In genomic region chr10:105026566-105026965, GRCh38 we compare ENCODE assay signal across 29 cellular contexts.
DNase-seq lines count a peak whose midpoint lies in the region; ATAC-seq, FAIRE-seq and TF ChIP-seq lines count a peak whose summit lies in the region.
"Had no signal": no experiment of that assay in that cellular context is flagged by ENCODE, and none has a peak within 500 bp of the region (broad histone marks: within the 10 kb centered on the region; RNA-seq: fewer than 3 reads in every experiment).

No MANE protein-coding gene starts in this region.

- WGBS in HepG2 (ENCODE audit: low lambda C conversion rate) = 30% methylated on average over 5 of the region's 5 CpGs
- 67% methylated on average over 5 of the region's 5 CpGs for WGBS in right lobe of liver (ENCODE audit: insufficient coverage, low coverage, low lambda C conversion rate, missing lambda C conversion rate)

- no peaks in the 10 kb centered on the region; the same call in 1 of the 2 replicates for H4K20me1 ChIP-seq in HepG2 (ENCODE audit: insufficient read depth, low read length)
- H4K20me1 ChIP-seq: BLaER1; BLaER1 treated with 17β-estradiol and CSF1 and Interleukin-3, amounts not matched to agents 10 nM and 100 nM had no signal

- no peak for TF ChIP-seq POLR2A in HepG2 (IDR thresholded peaks at IDR 0.05; ENCODE audit: insufficient read depth in 1 of 2, low read depth in 2 of 2, low read length in 2 of 2)
- TF ChIP-seq POLR2A in right lobe of liver (IDR thresholded peaks at IDR 0.05) = no peak

- H3K36me3 ChIP-seq in HepG2 (replicated peaks in 1 of 2; ENCODE audit: control insufficient read depth in 1 of 2, insufficient read depth in 2 of 2, low read length in 2 of 2) (no peaks in the 10 kb centered on the region), right lobe of liver (no peaks in the 10 kb centered on the region)
- H3K36me3 ChIP-seq: BE2C; BLaER1; BLaER1 treated with 17β-estradiol and CSF1 and Interleukin-3, amounts not matched to agents 10 nM and 100 nM had no signal

- in situ Hi-C loops in HepG2 (cut with HindIII; ENCODE audit: extremely low pct_ligation_motif_present, low pct_unique_long_range_greater_than_20kb) = no loop called here

- H3K4me2 ChIP-seq in HepG2 (ENCODE audit: low read depth, low read length) = no peak overlapping the region
- H3K4me2 ChIP-seq: A549; BLaER1; BLaER1 treated with 17β-estradiol and CSF1 and Interleukin-3, amounts not matched to agents 10 nM and 100 nM had no signal

- ATAC-seq in HepG2 (no peak), right lobe of liver (no peak)
- ATAC-seq: A549; CD8-positive, alpha-beta T cell had no signal

- DNase-seq in HepG2 (ENCODE audit: low spot score) = no peak
- no peak for DNase-seq in right lobe of liver
- DNase-seq: 8988T; ACHN; AML-193; BE2C; C1 segment of cervical spinal cord; Caco-2; Calu3; CD4-positive, alpha-beta memory T cell; CD4-positive, alpha-beta T cell; CD4-positive, CD25-positive, alpha-beta regulatory T cell; CD8-positive, alpha-beta memory T cell; CD8-positive, alpha-beta T cell; COR-L47; DMS 273 treated with DMSO at 0.1 percent for 48 hours; DMS153; DMS53; DMS79; DMS79 treated with DMSO at 0.1 percent for 48 hours; DND-41; EL had no signal

- no peaks in the 10 kb centered on the region for H3K9me3 ChIP-seq in HepG2 (ENCODE audit: low read length)
- H3K9me3 ChIP-seq in right lobe of liver = no peaks in the 10 kb centered on the region
- H3K9me3 ChIP-seq: A549; BE2C; BLaER1; BLaER1 treated with 17β-estradiol and CSF1 and Interleukin-3, amounts not matched to agents 10 nM and 100 nM; Caco-2 had no signal

- H3K4me1 ChIP-seq in HepG2 (ENCODE audit: insufficient read depth, low read length) (no peaks in the 10 kb centered on the region), right lobe of liver (no peaks in the 10 kb centered on the region)
- H3K4me1 ChIP-seq: A549, BE2C, Caco-2 had no signal

- H3K27me3 ChIP-seq in HepG2 (ENCODE audit: control insufficient read depth in 1 of 2, insufficient read depth in 2 of 2, low read length in 2 of 2) = no peaks in the 10 kb centered on the region
- no peaks in the 10 kb centered on the region for H3K27me3 ChIP-seq in right lobe of liver
- H3K27me3 ChIP-seq: BE2C; BLaER1; BLaER1 treated with 17β-estradiol and CSF1 and Interleukin-3, amounts not matched to agents 10 nM and 100 nM had no signal

- H3K4me3 ChIP-seq in HepG2 (replicated peaks in 1 of 3; ENCODE audit: insufficient read depth in 1 of 3, low read depth in 2 of 3, low read length in 3 of 3) = no peak overlapping the region
- no peak overlapping the region for H3K4me3 ChIP-seq in right lobe of liver
- H3K4me3 ChIP-seq: A549; BLaER1; BLaER1 treated with 17β-estradiol and CSF1 and Interleukin-3, amounts not matched to agents 10 nM and 100 nM had no signal

- intact Hi-C loops in HepG2 (cut with micrococcal nuclease; ENCODE audit: unreplicated experiment) (no loop called here), right lobe of liver (cut with DNase I) (no loop called here)

- no peak overlapping the region for H3K9ac ChIP-seq in HepG2 (ENCODE audit: insufficient read depth, low read depth, low read length)
- H3K9ac ChIP-seq: BLaER1; BLaER1 treated with 17β-estradiol and CSF1 and Interleukin-3, amounts not matched to agents 10 nM and 100 nM had no signal

- FAIRE-seq in HepG2 (lab: Jason Lieb, UNC) = no peak
- FAIRE-seq: A204.1, A549, D721Med had no signal

- H2AFZ ChIP-seq in HepG2 (ENCODE audit: low read length) = no peak overlapping the region

- TF ChIP-seq CTCF in HepG2 (CRISPR knock-in tag; IDR thresholded peaks at IDR 0.05) (no peak), right lobe of liver (IDR thresholded peaks at IDR 0.05) (no peak)

- POLR2A ChIA-PET in HepG2 (lab: Yijun Ruan, JAX) = no interaction called here

- no TSS peak for BruUV-seq in HepG2 (replicated peaks; lab: Mats Ljungman, UMichigan)

- no peak for TF ChIP-seq EP300 in HepG2 (IDR thresholded peaks at IDR 0.05; ENCODE audit: low read depth in 2 of 2, low read length in 2 of 2)
- no peak for TF ChIP-seq EP300 in HepG2 (CRISPR knock-in tag; IDR thresholded peaks at IDR 0.05; ENCODE audit: borderline replicate concordance)

- no peak for TF ChIP-seq RAD21 in HepG2 (CRISPR knock-in tag; IDR thresholded peaks at IDR 0.05)

- H3K79me2 ChIP-seq in HepG2 (ENCODE audit: insufficient read depth, low read length) = no peaks in the 10 kb centered on the region

- CTCF ChIA-PET in HepG2 (lab: Yijun Ruan, JAX; ENCODE audit: low intra/inter-chr PET ratio, low total read pairs) = no interaction called here

- no peak overlapping the region for H3K27ac ChIP-seq in HepG2 (ENCODE audit: extremely low read length, insufficient read depth, low read length)
- no peak overlapping the region for H3K27ac ChIP-seq in right lobe of liver
- H3K27ac ChIP-seq: 22Rv1; A549; BLaER1; BLaER1 treated with 17β-estradiol and CSF1 and Interleukin-3, amounts not matched to agents 10 nM and 100 nM; C4-2B had no signal

TF ChIP-seq in HepG2, 621 proteins besides CTCF, POLR2A, EP300 and RAD21:
- TF ChIP-seq, protein P1, sequence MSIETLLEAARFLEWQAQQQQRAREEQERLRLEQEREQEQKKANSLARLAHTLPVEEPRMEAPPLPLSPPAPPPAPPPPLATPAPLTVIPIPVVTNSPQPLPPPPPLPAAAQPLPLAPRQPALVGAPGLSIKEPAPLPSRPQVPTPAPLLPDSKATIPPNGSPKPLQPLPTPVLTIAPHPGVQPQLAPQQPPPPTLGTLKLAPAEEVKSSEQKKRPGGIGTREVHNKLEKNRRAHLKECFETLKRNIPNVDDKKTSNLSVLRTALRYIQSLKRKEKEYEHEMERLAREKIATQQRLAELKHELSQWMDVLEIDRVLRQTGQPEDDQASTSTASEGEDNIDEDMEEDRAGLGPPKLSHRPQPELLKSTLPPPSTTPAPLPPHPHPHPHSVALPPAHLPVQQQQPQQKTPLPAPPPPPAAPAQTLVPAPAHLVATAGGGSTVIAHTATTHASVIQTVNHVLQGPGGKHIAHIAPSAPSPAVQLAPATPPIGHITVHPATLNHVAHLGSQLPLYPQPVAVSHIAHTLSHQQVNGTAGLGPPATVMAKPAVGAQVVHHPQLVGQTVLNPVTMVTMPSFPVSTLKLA (IDR thresholded peaks at IDR 0.05) = peak; percentile 92
- no peak for TF ChIP-seq NKX3-1 (CRISPR knock-in tag; IDR thresholded peaks at IDR 0.05)
- TF ChIP-seq, protein P2, sequence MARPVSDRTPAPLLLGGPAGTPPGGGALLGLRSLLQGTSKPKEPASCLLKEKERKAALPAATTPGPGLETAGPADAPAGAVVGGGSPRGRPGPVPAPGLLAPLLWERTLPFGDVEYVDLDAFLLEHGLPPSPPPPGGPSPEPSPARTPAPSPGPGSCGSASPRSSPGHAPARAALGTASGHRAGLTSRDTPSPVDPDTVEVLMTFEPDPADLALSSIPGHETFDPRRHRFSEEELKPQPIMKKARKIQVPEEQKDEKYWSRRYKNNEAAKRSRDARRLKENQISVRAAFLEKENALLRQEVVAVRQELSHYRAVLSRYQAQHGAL (CRISPR knock-in tag; IDR thresholded peaks at IDR 0.05; ENCODE audit: not compliant biosample characterization) = no peak
TF ChIP-seq in HepG2: peak in this region for 1.
